In the genomic region with DNA sequence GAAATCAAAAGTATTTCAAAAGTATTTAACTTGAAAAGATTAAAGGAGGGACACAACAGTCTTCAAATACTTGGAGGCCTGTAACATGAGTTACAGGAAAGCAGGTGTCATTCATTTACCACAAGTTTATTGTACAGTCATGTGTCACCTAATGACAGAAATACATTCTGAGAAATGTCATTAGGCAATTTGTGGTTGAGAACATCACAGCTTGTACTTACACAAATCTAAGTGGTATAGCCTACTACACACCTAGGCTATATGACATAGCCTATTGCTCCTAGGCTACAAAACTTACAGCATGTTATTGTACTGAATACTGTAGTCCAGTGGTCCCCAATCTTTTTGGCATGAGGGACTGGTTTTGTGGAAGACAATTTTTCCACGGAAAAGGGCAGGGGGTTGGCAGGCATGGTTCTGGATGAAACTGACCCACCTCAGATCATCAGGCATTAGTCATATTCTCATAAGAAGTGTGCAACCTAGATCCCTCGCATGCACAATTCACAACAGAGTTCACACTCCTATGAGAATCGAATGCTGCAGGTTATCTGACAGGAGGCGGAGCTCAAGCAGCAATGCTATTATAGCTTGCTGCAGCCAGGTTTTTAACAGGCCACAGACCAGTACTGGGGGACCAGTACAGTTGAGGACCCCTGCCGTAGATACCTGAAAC, we compare ENCODE assay signal across 1 cellular context.
TF ChIP-seq lines count a peak whose summit lies in the region.

No MANE protein-coding gene starts in this region.

TF ChIP-seq in GM12878, 131 proteins besides CTCF, POLR2A, EP300 and RAD21 (continued from another document):
- no peak; the same call in 1 of the 2 replicates for TF ChIP-seq NR2F1 (conservative IDR thresholded peaks at IDR 0.05)
